In genomic region chr13:50123002-50123401, GRCh38 we compare ENCODE assay signal across 8 cellular contexts.
DNase-seq lines count a peak whose midpoint lies in the region; ATAC-seq and TF ChIP-seq lines count a peak whose summit lies in the region.

No MANE protein-coding gene starts in this region.

- H3K27me3 Mint-ChIP-seq in MCF 10A (ENCODE audit: insufficient read depth, unreplicated experiment): no peaks in the 10 kb centered on the region

- H3K9me3 Mint-ChIP-seq in MCF 10A (ENCODE audit: unreplicated experiment): no peaks in the 10 kb centered on the region

- in situ Hi-C loops in IMR-90 (cut with MboI; ENCODE audit: low sequenced_read_pairs): no loop called here

- POLR2A ChIA-PET in AG04449 (lab: Yijun Ruan, JAX) (interaction anchor here (0.6 to 1.7 kb wide), 4 partner anchors 14 to 794 kb away, joined by 3 to 4 read pairs (median 3); no protein-coding TSS in a partner anchor), IMR-90 (lab: Charles Lee; ENCODE audit: unreplicated experiment) (interaction anchor here (2.1 kb wide), 1 partner anchor 407 kb away, joined by 9 read pairs; no protein-coding TSS in a partner anchor), MCF 10A (lab: Yijun Ruan, JAX) (interaction anchor here (0.6 to 17.8 kb wide), 28 partner anchors 7 to 789 kb away, joined by 3 to 429 read pairs (median 9); partner anchors contain the start of gene TRIM13)

- H3K9me3 ChIP-seq in IMR-90 (ENCODE audit: control insufficient read depth, insufficient read depth, low read length) (no peaks in the 10 kb centered on the region; the same call in 1 of the 2 replicates), muscle layer of duodenum (ENCODE audit: control insufficient read depth in 1 of 2, low read length in 2 of 2) (no peaks in the 10 kb centered on the region)

- no peak overlapping the region for H2BK20ac ChIP-seq in IMR-90 (ENCODE audit: low read depth, low read length)

- H3K4me3 ChIP-seq in AG04449 (ENCODE audit: low read depth, low read length): peak overlapping the region; percentile 96
- H3K4me3 ChIP-seq in IMR-90 (ENCODE audit: insufficient read depth, low read depth, low read length): no peak overlapping the region; the same call in 1 of the 2 replicates
- peak overlapping the region; percentile 65 to 91 for H3K4me3 ChIP-seq in muscle layer of duodenum (ENCODE audit: low read depth in 1 of 2, low read length in 2 of 2)

- H3K23ac ChIP-seq in IMR-90 (ENCODE audit: low read depth, low read length): peak overlapping the region; percentile 69; the same call in 1 of the 2 replicates

- H3K4me1 ChIP-seq in IMR-90 (ENCODE audit: control insufficient read depth, insufficient read depth, low read length) (peaks cover 7% of the 10 kb centered on the region), muscle layer of duodenum (ENCODE audit: control insufficient read depth in 1 of 2, insufficient read depth in 2 of 2, low read length in 2 of 2) (peaks cover 3 to 21% of the 10 kb centered on the region in 2 donors)

- H3K9me1 ChIP-seq in IMR-90 (ENCODE audit: insufficient read depth, low read length): peaks cover 11% of the 10 kb centered on the region

- H3K4me1 Mint-ChIP-seq in MCF 10A (ENCODE audit: insufficient read depth, unreplicated experiment): peaks cover 28% of the 10 kb centered on the region

- H2BK120ac ChIP-seq in IMR-90 (ENCODE audit: low read depth, low read length): no peak overlapping the region

- peaks cover 19% of the 10 kb centered on the region; the same call in 1 of the 2 replicates for H4K20me1 ChIP-seq in IMR-90 (ENCODE audit: insufficient read depth, low read length)

- H3K36me3 ChIP-seq in IMR-90 (ENCODE audit: control insufficient read depth, insufficient read depth, low read length): peaks cover 5% of the 10 kb centered on the region; the same call in 1 of the 2 replicates
- H3K36me3 ChIP-seq in muscle layer of duodenum (ENCODE audit: control insufficient read depth in 1 of 2, insufficient read depth in 2 of 2, low read length in 2 of 2): peaks cover 0 to 18% of the 10 kb centered on the region in 2 donors

- DNase-seq in AG04449 (ENCODE audit: low read depth, low spot score): no peak
- no peak for DNase-seq in IMR-90
- DNase-seq in MCF 10A (ENCODE audit: unreplicated experiment): no peak
- DNase-seq in activated CD4-positive, CD25-positive, alpha-beta regulatory T cell (lab: John Stamatoyannopoulos, UW): no peak
- DNase-seq in epidermal melanocyte (ENCODE audit: insufficient read length, low spot score): no peak
- DNase-seq in UCSD-AML1 (lab: John Stamatoyannopoulos, UW; ENCODE audit: unreplicated experiment): no peak

- no peak overlapping the region for H3K18ac ChIP-seq in IMR-90 (ENCODE audit: low read depth, low read length)

- peak overlapping the region; percentile 45; the same call in 1 of the 2 replicates for H3K9ac ChIP-seq in IMR-90 (ENCODE audit: low read depth, low read length)

- H3K36me3 Mint-ChIP-seq in MCF 10A (ENCODE audit: insufficient read depth, unreplicated experiment): peaks cover 5% of the 10 kb centered on the region

- no peak for TF ChIP-seq CTCF in AG04449 (IDR thresholded peaks at IDR 0.05; ENCODE audit: insufficient read depth, low read length, missing control alignments)
- TF ChIP-seq CTCF in IMR-90 (conservative IDR thresholded peaks at IDR 0.05; ENCODE audit: low read depth, low read length): no peak
- no peak for TF ChIP-seq CTCF in MCF 10A (IDR thresholded peaks at IDR 0.05; ENCODE audit: unreplicated experiment)

- WGBS in IMR-90 (ENCODE audit: extremely low coverage in 2 of 2, insufficient read length in 1 of 2), 2 experiments: no CpG with 5 or more reads among the region's 3 CpGs

- TF ChIP-seq RAD21 in IMR-90 (IDR thresholded peaks at IDR 0.05; ENCODE audit: low read length): no peak

- no peak overlapping the region for H2AK9ac ChIP-seq in IMR-90 (replicated peaks; ENCODE audit: low read depth, low read length, poor library complexity)

- no peak for TF ChIP-seq POLR2A in IMR-90 (IDR thresholded peaks at IDR 0.05; ENCODE audit: low read depth, low read length)

- H2AFZ ChIP-seq in IMR-90 (replicated peaks; ENCODE audit: low read length, poor library complexity): no peak overlapping the region

- BruUV-seq in IMR-90 (replicated peaks; lab: Mats Ljungman, UMichigan): TSS peak; percentile 15
- BruUV-seq in MCF 10A (replicated peaks; lab: Mats Ljungman, UMichigan): no TSS peak

- H4K5ac ChIP-seq in IMR-90 (ENCODE audit: low read depth, low read length): no peak overlapping the region

- H3K14ac ChIP-seq in IMR-90 (replicated peaks; ENCODE audit: low read depth, low read length): 0 out of 2 replicates have a peak overlapping the region, but pooled peaks have one; percentile 16

- H3K27ac Mint-ChIP-seq in MCF 10A (ENCODE audit: low read depth, unreplicated experiment): peak overlapping the region; percentile 94

- no peak overlapping the region; the same call in 1 of the 2 replicates for H3K56ac ChIP-seq in IMR-90 (ENCODE audit: extremely low read depth, insufficient read depth, low read length)

- dilution Hi-C loops in IMR-90 (cut with HindIII; ENCODE audit: low sequenced_read_pairs, unreplicated experiment): no loop called here

- H3K4me3 Mint-ChIP-seq in MCF 10A (ENCODE audit: unreplicated experiment): peak overlapping the region; percentile 87

- H2AK5ac ChIP-seq in IMR-90 (ENCODE audit: low read depth, low read length): no peak overlapping the region

- ATAC-seq in IMR-90 (ENCODE audit: low read depth) (no peak), esophagus mucosa (no peak)

- intact Hi-C loops in IMR-90 (cut with micrococcal nuclease) (loop anchor here (10.0 kb wide), 2 partner anchors 292 to 792 kb away; no protein-coding TSS in a partner anchor), MCF 10A (cut with micrococcal nuclease) (no loop called here)

- H3K4ac ChIP-seq in IMR-90 (ENCODE audit: low read depth, low read length): no peak overlapping the region

- no peak overlapping the region for H4K91ac ChIP-seq in IMR-90 (ENCODE audit: insufficient read depth, low read depth, low read length)

- H4K8ac ChIP-seq in IMR-90 (ENCODE audit: low read depth in 2 of 2, low read length in 2 of 2): no peak overlapping the region

- no peak overlapping the region for H2BK15ac ChIP-seq in IMR-90 (ENCODE audit: low read depth, low read length)

- H3K27me3 ChIP-seq in IMR-90 (ENCODE audit: control insufficient read depth, insufficient read depth, low read length) (no peaks in the 10 kb centered on the region), muscle layer of duodenum (ENCODE audit: low read depth, low read length) (peaks cover 7% of the 10 kb centered on the region)

- CTCF ChIA-PET in AG04449 (lab: Yijun Ruan, JAX): interaction anchor here (0.8 to 1.1 kb wide), 3 partner anchors 10 to 408 kb away, joined by 3 read pairs; no protein-coding TSS in a partner anchor
- CTCF ChIA-PET in IMR-90 (lab: Yijun Ruan, JAX): no interaction called here
- CTCF ChIA-PET in MCF 10A (lab: Yijun Ruan, JAX): no interaction called here

- peak overlapping the region; percentile 90 for H3K4me2 ChIP-seq in IMR-90 (ENCODE audit: low read depth, low read length)

- no peak overlapping the region for H2BK5ac ChIP-seq in IMR-90 (ENCODE audit: low read depth, low read length, poor library complexity, severe bottlenecking)

- no peak overlapping the region for H3K27ac ChIP-seq in IMR-90 (ENCODE audit: insufficient read depth, low read length)
- peak overlapping the region; percentile 95 for H3K27ac ChIP-seq in muscle layer of duodenum (ENCODE audit: low read length)

- peaks cover 17 to 41% of the 10 kb centered on the region in 2 experiments for H3K79me1 ChIP-seq in IMR-90 (ENCODE audit: low read depth in 1 of 2, low read length in 2 of 2)

TF ChIP-seq in IMR-90, 13 proteins besides CTCF, POLR2A, EP300 and RAD21:
- TF ChIP-seq FOS (IDR thresholded peaks at IDR 0.05; ENCODE audit: low read depth, low read length) (no peak), SMC3 (IDR thresholded peaks at IDR 0.05; ENCODE audit: low read depth, low read length) (no peak), MAFK (IDR thresholded peaks at IDR 0.05; ENCODE audit: low read depth, low read length) (no peak), BHLHE40 (IDR thresholded peaks at IDR 0.05; ENCODE audit: low read depth, low read length) (no peak), RFX5 (IDR thresholded peaks at IDR 0.05; ENCODE audit: low read depth, low read length) (no peak), CEBPB (IDR thresholded peaks at IDR 0.05; ENCODE audit: low read depth, low read length) (no peak), RCOR1 (IDR thresholded peaks at IDR 0.05; ENCODE audit: insufficient replicate concordance, low read length) (no peak), MXI1 (IDR thresholded peaks at IDR 0.05; ENCODE audit: borderline replicate concordance, low read depth, low read length) (no peak)
